In the genomic region with DNA sequence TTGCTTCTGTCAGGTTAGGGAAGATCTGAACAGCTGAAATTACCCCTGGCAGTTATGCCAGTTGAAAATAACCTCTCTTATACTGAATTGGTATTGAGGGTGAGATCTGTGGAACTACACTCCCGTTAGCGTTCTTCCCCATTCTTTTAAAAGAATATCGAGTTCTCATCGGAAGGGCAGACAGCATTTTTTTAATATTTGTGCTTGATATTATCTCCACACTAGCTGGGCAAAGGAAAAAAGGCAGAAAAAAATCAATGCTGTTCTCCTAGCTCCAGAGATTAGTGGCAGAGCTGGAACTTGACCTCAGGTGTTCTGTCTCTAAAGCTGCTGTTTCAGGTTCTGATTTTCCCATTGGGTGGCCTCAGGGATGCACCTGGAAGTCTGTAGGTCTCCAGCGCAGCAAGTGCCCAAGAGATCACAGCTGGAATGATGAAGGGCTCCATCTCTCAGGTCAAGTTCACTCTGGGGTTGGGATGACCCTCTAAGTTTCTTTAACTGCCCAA, we compare ENCODE assay signal across 15 cellular contexts.
"Had no signal": no experiment of that assay in that cellular context is flagged by ENCODE, and none has a peak within 500 bp of the region (broad histone marks: within the 10 kb centered on the region; RNA-seq: fewer than 3 reads in every experiment).

No MANE protein-coding gene starts in this region.

- H3K4me3 Mint-ChIP-seq: activated CD4-positive, alpha-beta T cell treated with anti-CD3 and anti-CD28 coated beads, Interleukin-2, amount 10 ng/mL, durations not matched to agents 24 days and 14 days; dendritic cell treated with granulocyte-macrophage colony-stimulating factor and Interleukin-4, amounts not matched to agents 40 ng/mL and 50 ng/mL, for 4 days; effector memory CD8-positive, alpha-beta T cell; WTC11 had no signal

- H3K27me3 ChIP-seq: brain microvascular endothelial cell, gastrocnemius medialis had no signal

- H3K27ac ChIP-seq: brain microvascular endothelial cell, epithelial cell of prostate had no signal

- H3K4me3 ChIP-seq: gastrocnemius medialis had no signal

- H3K27me3 Mint-ChIP-seq: activated CD4-positive, alpha-beta T cell treated with anti-CD3 and anti-CD28 coated beads, Interleukin-2, amount 10 ng/mL, durations not matched to agents 24 days and 14 days; dendritic cell treated with granulocyte-macrophage colony-stimulating factor and Interleukin-4, amounts not matched to agents 40 ng/mL and 50 ng/mL, for 4 days; effector memory CD8-positive, alpha-beta T cell had no signal

- H3K27ac Mint-ChIP-seq: activated CD4-positive, alpha-beta T cell treated with anti-CD3 and anti-CD28 coated beads, Interleukin-2, amount 10 ng/mL, durations not matched to agents 24 days and 14 days; dendritic cell treated with granulocyte-macrophage colony-stimulating factor and Interleukin-4, amounts not matched to agents 40 ng/mL and 50 ng/mL, for 4 days; WTC11 had no signal

- DNase-seq: activated CD4-positive, alpha-beta T cell treated with anti-CD3 and anti-CD28 coated beads, Interleukin-2, amount 10 ng/mL, durations not matched to agents 24 days and 14 days; activated gamma-delta T cell treated with Interleukin-2 at 50 U/mL for 16 hours; activated T-cell treated with anti-CD3 and anti-CD28 coated beads, Interleukin-2, amount 50 U/mL, for 48 hours; amygdala; brain microvascular endothelial cell; cerebellar nuclear complex; effector memory CD8-positive, alpha-beta T cell; gastrocnemius medialis; left ventricle myocardium superior; occipital lobe; stimulated activated CD4-positive, alpha-beta T cell treated with anti-CD3 and anti-CD28 coated beads, Interleukin-2, amount 100 ng/mL, for 48 hours; T1000 had no signal

- H3K4me1 Mint-ChIP-seq: WTC11 had no signal

- ATAC-seq: effector memory CD8-positive, alpha-beta T cell; WTC11 had no signal

- H3K9me3 Mint-ChIP-seq: dendritic cell treated with granulocyte-macrophage colony-stimulating factor and Interleukin-4, amounts not matched to agents 40 ng/mL and 50 ng/mL, for 4 days; effector memory CD8-positive, alpha-beta T cell had no signal

- H3K9me3 ChIP-seq: gastrocnemius medialis had no signal
